In the genomic region with DNA sequence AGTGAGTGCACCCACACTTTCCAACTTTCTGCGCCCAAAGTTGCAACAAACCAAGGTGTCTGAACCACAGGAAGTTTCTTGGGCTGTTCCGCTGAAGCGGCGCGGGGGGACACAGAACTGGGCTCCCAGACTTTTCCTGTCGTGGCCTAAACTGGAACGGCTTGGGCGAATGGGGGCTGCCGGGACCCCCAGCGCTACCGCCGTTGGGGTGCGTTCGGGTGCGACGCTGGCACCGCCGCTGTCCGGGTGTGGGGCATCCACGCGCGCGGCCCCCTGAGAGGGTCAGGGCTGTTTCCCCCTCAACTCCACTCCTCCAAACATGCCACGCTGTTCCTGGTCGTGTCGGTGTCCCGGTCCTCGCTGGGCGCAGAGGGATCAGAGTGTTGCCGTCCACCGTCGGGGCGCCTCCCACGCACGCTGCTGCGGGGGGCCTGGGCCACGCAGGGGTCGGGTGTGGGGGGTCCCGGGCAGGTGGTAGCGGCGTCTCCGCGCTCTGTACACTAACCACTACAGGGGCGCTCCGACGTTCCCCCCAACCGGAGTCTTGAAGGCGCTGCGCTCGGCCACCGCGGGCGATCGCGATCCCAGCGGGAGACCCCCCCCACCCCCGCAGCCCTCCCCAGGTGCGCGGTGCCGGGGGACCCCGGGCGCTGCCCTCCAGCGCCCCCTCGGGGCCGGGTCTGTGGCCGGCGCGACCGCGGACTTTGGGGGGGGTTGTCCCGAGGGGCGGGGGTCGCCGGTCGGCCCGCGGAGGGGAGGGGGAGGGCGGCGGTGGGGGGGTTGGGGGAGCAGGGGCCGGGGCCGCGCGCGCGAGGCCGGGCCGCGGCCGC, we compare ENCODE assay signal across 8 cellular contexts. TPM values are rescaled to one million over a fixed set of nuclear protein-coding genes. Genes with fewer than 3 reads are reported as not detected.
A peak's percentile ranks its signal among the peaks of the same experiment; 100 is the strongest.
DNase-seq lines count a peak whose midpoint lies in the region; ATAC-seq and TF ChIP-seq lines count a peak whose summit lies in the region.

No MANE protein-coding gene starts in this region.

- peak overlapping the region; percentile 7 for H3K27ac ChIP-seq in skeletal muscle tissue (ENCODE audit: low read depth, low read length)

- peaks cover 15% of the 10 kb centered on the region for H3K4me1 ChIP-seq in iPS-15b (ENCODE audit: control insufficient read depth, insufficient read depth, low read length)
- peaks cover 16 to 31% (median 23%) of the 10 kb centered on the region in 3 donors for H3K4me1 ChIP-seq in skeletal muscle tissue (ENCODE audit: control insufficient read depth in 3 of 3, insufficient read depth in 3 of 3, low read length in 3 of 3)

- H3K4me3 ChIP-seq in iPS-15b (ENCODE audit: low read depth, low read length) (peak overlapping the region; percentile 53), skeletal muscle tissue (ENCODE audit: low read length in 3 of 3) (peak overlapping the region; percentile 76 to 84 (median 77))

- no peak overlapping the region for H3K9ac ChIP-seq in iPS-15b (ENCODE audit: low read depth, low read length)
- peak overlapping the region; percentile 61 to 81 (median 72) for H3K9ac ChIP-seq in skeletal muscle tissue (ENCODE audit: low read depth in 1 of 3, low read length in 3 of 3)

- DNase-seq in AG20443 (ENCODE audit: low spot score), result peak; percentile 82
- DNase-seq in anterior cingulate cortex (lab: John Stamatoyannopoulos, UW), result peak in 34 of 58 donors; percentile 19 to 73 (median 52)
- no peak for DNase-seq in middle frontal gyrus (ENCODE audit: extremely low spot score, low spot score)

- ATAC-seq in GM19043 (IDR thresholded peaks at IDR 0.05; ENCODE audit: low read depth, unreplicated experiment) (peak; percentile 23), HG03354 (IDR thresholded peaks at IDR 0.05; ENCODE audit: poor library complexity, severe bottlenecking, unreplicated experiment) (peak; percentile 45), SK-N-SH treated with all-trans-retinoic acid at 6 μM for 48 hours (peak; percentile 43)

- H3K36me3 ChIP-seq in iPS-15b (ENCODE audit: control insufficient read depth, insufficient read depth, low read length), result no peaks in the 10 kb centered on the region
- no peaks in the 10 kb centered on the region for H3K36me3 ChIP-seq in skeletal muscle tissue (ENCODE audit: control insufficient read depth in 3 of 3, insufficient read depth in 3 of 3, low read length in 3 of 3)

- H3K27me3 ChIP-seq in iPS-15b (ENCODE audit: control insufficient read depth, insufficient read depth, low read length) (peaks cover 14% of the 10 kb centered on the region), skeletal muscle tissue (ENCODE audit: control insufficient read depth in 3 of 3, insufficient read depth in 3 of 3, low read length in 3 of 3) (no peaks in the 10 kb centered on the region)

- no peaks in the 10 kb centered on the region for H3K9me3 ChIP-seq in iPS-15b (ENCODE audit: control insufficient read depth, insufficient read depth, low read length)
- H3K9me3 ChIP-seq in skeletal muscle tissue (ENCODE audit: control insufficient read depth in 3 of 3, low read length in 3 of 3), result no peaks in the 10 kb centered on the region

TF ChIP-seq in SK-N-SH treated with all-trans-retinoic acid at 6 μM for 48 hours, 23 proteins besides CTCF, POLR2A, EP300 and RAD21:
- TF ChIP-seq, protein P1, sequence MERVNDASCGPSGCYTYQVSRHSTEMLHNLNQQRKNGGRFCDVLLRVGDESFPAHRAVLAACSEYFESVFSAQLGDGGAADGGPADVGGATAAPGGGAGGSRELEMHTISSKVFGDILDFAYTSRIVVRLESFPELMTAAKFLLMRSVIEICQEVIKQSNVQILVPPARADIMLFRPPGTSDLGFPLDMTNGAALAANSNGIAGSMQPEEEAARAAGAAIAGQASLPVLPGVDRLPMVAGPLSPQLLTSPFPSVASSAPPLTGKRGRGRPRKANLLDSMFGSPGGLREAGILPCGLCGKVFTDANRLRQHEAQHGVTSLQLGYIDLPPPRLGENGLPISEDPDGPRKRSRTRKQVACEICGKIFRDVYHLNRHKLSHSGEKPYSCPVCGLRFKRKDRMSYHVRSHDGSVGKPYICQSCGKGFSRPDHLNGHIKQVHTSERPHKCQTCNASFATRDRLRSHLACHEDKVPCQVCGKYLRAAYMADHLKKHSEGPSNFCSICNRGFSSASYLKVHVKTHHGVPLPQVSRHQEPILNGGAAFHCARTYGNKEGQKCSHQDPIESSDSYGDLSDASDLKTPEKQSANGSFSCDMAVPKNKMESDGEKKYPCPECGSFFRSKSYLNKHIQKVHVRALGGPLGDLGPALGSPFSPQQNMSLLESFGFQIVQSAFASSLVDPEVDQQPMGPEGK (CRISPR knock-in tag; IDR thresholded peaks at IDR 0.05; ENCODE audit: borderline replicate concordance), result peak; percentile 24; the same call in 1 of the 2 replicates
- TF ChIP-seq CSDC2 (CRISPR knock-in tag; IDR thresholded peaks at IDR 0.05), result no peak
- TF ChIP-seq TCF4 (CRISPR knock-in tag; IDR thresholded peaks at IDR 0.05; ENCODE audit: borderline replicate concordance), result no peak

RNA-seq across cellular contexts. Expression of a gene that starts 2.2 kb away (rescaled TPM):
- 18.3 TPM for total RNA-seq in skeletal muscle tissue
